Comparison of ENCODE assay signal across 28 cellular contexts in genomic region chr11:16989554-16989953, GRCh38. TPM values are rescaled to one million over a fixed set of nuclear protein-coding genes. Genes with fewer than 3 reads are reported as not detected.
DNase-seq lines count a peak whose midpoint lies in the region; ATAC-seq, FAIRE-seq and TF ChIP-seq lines count a peak whose summit lies in the region.
"Had no signal": no experiment of that assay in that cellular context is flagged by ENCODE, and none has a peak within 500 bp of the region (broad histone marks: within the 10 kb centered on the region; RNA-seq: fewer than 3 reads in every experiment).

No MANE protein-coding gene starts in this region.

- FAIRE-seq in small intestine (lab: Jason Lieb, UNC) = no peak
- FAIRE-seq: A204.1, keratinocyte, TTC549 had no signal

- DNase-seq in NCI-H2081 (lab: John Stamatoyannopoulos, UW) (peak; percentile 22 to 56), NCI-H2081 treated with DMSO at 0.1 percent for 48 hours (lab: John Stamatoyannopoulos, UW) (no peak), NCI-H146 (lab: John Stamatoyannopoulos, UW) (peak; percentile 71), small intestine (peak; percentile 67), HuH-7.5 (ENCODE audit: low spot score) (no peak)
- no peak for DNase-seq in activated CD8-positive, alpha-beta memory T cell treated with anti-CD3 and anti-CD28 coated beads for 24 hours
- DNase-seq: activated CD4-positive, alpha-beta memory T cell treated with anti-CD3 and anti-CD28 coated beads, Interleukin-2, amount 10 ng/mL, durations not matched to agents 7 days and 5 days; activated CD4-positive, CD25-positive, alpha-beta regulatory T cell treated with anti-CD3 and anti-CD28 coated beads, Interleukin-2, amount 50 U/mL, for 72 hours; activated effector memory CD4-positive, alpha-beta T cell treated with Interleukin-2 at 50 U/mL for 16 hours; CD4-positive, alpha-beta T cell; DMS153; effector memory CD8-positive, alpha-beta T cell; erythroblast; head of caudate nucleus; midbrain; natural killer cell; NCI-H2029; stimulated activated CD4-positive, alpha-beta T cell treated with anti-CD3 and anti-CD28 coated beads, Interleukin-1b, Interleukin-23, amount 100 ng/mL, for 48 hours; stimulated activated CD8-positive, alpha-beta memory T cell treated with anti-CD3 and anti-CD28 coated beads, Interleukin-4, amount 100 ng/mL, for 48 hours; stimulated activated naive CD8-positive, alpha-beta T cell treated with anti-CD3 and anti-CD28 coated beads, Interleukin-15, amount 100 ng/mL, for 72 hours; thyroid gland had no signal

- H3K4me1 ChIP-seq in small intestine (ENCODE audit: control insufficient read depth in 2 of 2, insufficient read depth in 1 of 2, low read depth in 1 of 2, low read length in 1 of 2) = peaks cover 10 to 32% of the 10 kb centered on the region in 2 donors

- no peak overlapping the region for H3K4me3 ChIP-seq in small intestine (ENCODE audit: low read depth in 1 of 2, low read length in 2 of 2)
- H3K4me3 ChIP-seq: coronary artery, skin epidermis, thyroid gland had no signal

- no peaks in the 10 kb centered on the region for H3K9me3 ChIP-seq in small intestine (ENCODE audit: control insufficient read depth, low read depth)
- H3K9me3 ChIP-seq: thyroid gland had no signal

- TF ChIP-seq CTCF in VCaP (conservative IDR thresholded peaks at IDR 0.05) = no peak

- peak overlapping the region; percentile 86 for H3K27ac ChIP-seq in VCaP
- H3K27ac ChIP-seq in small intestine (ENCODE audit: low read depth in 1 of 2, low read length in 1 of 2) = peak overlapping the region; percentile 18 to 97
- H3K27ac ChIP-seq: coronary artery, skin epidermis had no signal

- no peaks in the 10 kb centered on the region for H3K27me3 ChIP-seq in small intestine (ENCODE audit: control insufficient read depth in 2 of 2, insufficient read depth in 2 of 2, low read length in 2 of 2)
- H3K27me3 ChIP-seq: thyroid gland had no signal

- H3K36me3 ChIP-seq in small intestine (ENCODE audit: control insufficient read depth in 2 of 2, insufficient read depth in 2 of 2, low read length in 2 of 2) = peaks cover 0 to 8% of the 10 kb centered on the region in 2 donors
- H3K36me3 ChIP-seq: thyroid gland had no signal

- no peak for ATAC-seq in HG03442 (IDR thresholded peaks at IDR 0.05; ENCODE audit: unreplicated experiment)
- ATAC-seq: effector memory CD8-positive, alpha-beta T cell; natural killer cell; stimulated activated naive CD8-positive, alpha-beta T cell treated with anti-CD3 and anti-CD28 coated beads, Interleukin-15, amount 100 ng/mL, for 72 hours had no signal

- 58 to 75% (median 66%) methylated on average over 2 of the region's 2 CpGs for WGBS in small intestine, 3 donors

RNA-seq across cellular contexts. Expression of gene PLEKHA7, which starts 24.7 kb away (rescaled TPM):
- 10 to 100 TPM; 28.1 to 69.3 (median 52.1) TPM for polyA plus RNA-seq in small intestine

Comparison
In these comparisons a context has a peak if more than half of its experiments do, and no peak if none do; other contexts are left out.
1. DNase-seq: peak in NCI-H2081 (2 of 2), NCI-H146 (single experiment) and small intestine (single experiment); none in NCI-H2081 treated with DMSO at 0.1 percent for 48 hours (single experiment), HuH-7.5 (single experiment) and activated CD8-positive, alpha-beta memory T cell treated with anti-CD3 and anti-CD28 coated beads for 24 hours (single experiment).